In genomic region chr7:117803476-117803875, GRCh38 we compare ENCODE assay signal across 20 cellular contexts.
DNase-seq lines count a peak whose midpoint lies in the region; ATAC-seq, FAIRE-seq and TF ChIP-seq lines count a peak whose summit lies in the region.
"Had no signal": no experiment of that assay in that cellular context is flagged by ENCODE, and none has a peak within 500 bp of the region (broad histone marks: within the 10 kb centered on the region; RNA-seq: fewer than 3 reads in every experiment).

No MANE protein-coding gene starts in this region.

- CTCF ChIA-PET in IMR-90 (lab: Yijun Ruan, JAX), result no interaction called here

- intact Hi-C loops in IMR-90 (cut with micrococcal nuclease), result no loop called here
- intact Hi-C loops in adrenal gland (cut with DNase I), result no loop called here

- WGBS in IMR-90 (ENCODE audit: extremely low coverage in 2 of 2, insufficient read length in 1 of 2), 2 experiments, result no CpG with 5 or more reads among the region's 2 CpGs
- 71 to 78% (median 77%) methylated on average over 2 of the region's 2 CpGs for WGBS in adrenal gland, 4 donors

- TF ChIP-seq POLR2A in IMR-90 (IDR thresholded peaks at IDR 0.05; ENCODE audit: low read depth, low read length) (no peak), adrenal gland (IDR thresholded peaks at IDR 0.05) (no peak)

- DNase-seq in IMR-90, result peak; percentile 26
- peak; percentile 31 for DNase-seq in astrocyte (ENCODE audit: low read depth)
- DNase-seq in iris pigment epithelial cell (ENCODE audit: low read depth), result peak; percentile 17
- peak; percentile 44 for DNase-seq in renal cortical epithelial cell (ENCODE audit: low read depth)
- no peak for DNase-seq in middle frontal gyrus (ENCODE audit: extremely low spot score, low spot score)
- DNase-seq in adrenal gland, result no peak
- DNase-seq: AML-193; Caco-2; CD4-positive, alpha-beta T cell; H9 had no signal

- H3K4me3 ChIP-seq in IMR-90 (ENCODE audit: insufficient read depth, low read depth, low read length) (no peak overlapping the region), astrocyte (ENCODE audit: insufficient read depth, low read depth, low read length) (no peak overlapping the region), adrenal gland (no peak overlapping the region)
- H3K4me3 ChIP-seq: A549 had no signal

- no peak overlapping the region for H2BK5ac ChIP-seq in IMR-90 (ENCODE audit: low read depth, low read length, poor library complexity, severe bottlenecking)

- no peak overlapping the region for H2BK15ac ChIP-seq in IMR-90 (ENCODE audit: low read depth, low read length)

- no peak overlapping the region; the same call in 1 of the 2 replicates for H3K18ac ChIP-seq in IMR-90 (ENCODE audit: low read depth, low read length)

- H3K4me1 Mint-ChIP-seq in astrocyte (ENCODE audit: low read depth, unreplicated experiment), result peaks cover 4% of the 10 kb centered on the region

- no peak overlapping the region for H3K4me3 Mint-ChIP-seq in astrocyte (ENCODE audit: unreplicated experiment)
- H3K4me3 Mint-ChIP-seq: CD4-positive, alpha-beta T cell; H9 had no signal

- H3K4ac ChIP-seq in IMR-90 (ENCODE audit: low read depth, low read length), result no peak overlapping the region

- H3K79me1 ChIP-seq in IMR-90 (ENCODE audit: low read depth in 1 of 2, low read length in 2 of 2), result peaks cover 0 to 11% of the 10 kb centered on the region in 2 experiments; a peak in 1 of 4 replicates

- H2AK9ac ChIP-seq in IMR-90 (replicated peaks; ENCODE audit: low read depth, low read length, poor library complexity), result no peak overlapping the region

- 0 out of 2 replicates have a peak, but pooled peaks cover 1% of the 10 kb centered on the region for H3K36me3 ChIP-seq in IMR-90 (ENCODE audit: control insufficient read depth, insufficient read depth, low read length)
- H3K36me3 ChIP-seq in astrocyte (ENCODE audit: insufficient read depth, low read length), result no peaks in the 10 kb centered on the region
- H3K36me3 ChIP-seq in adrenal gland (replicated peaks in 1 of 2), result no peaks in the 10 kb centered on the region

- dilution Hi-C loops in IMR-90 (cut with HindIII; ENCODE audit: low sequenced_read_pairs, unreplicated experiment), result no loop called here

- H2AK5ac ChIP-seq in IMR-90 (ENCODE audit: low read depth, low read length), result peak overlapping the region; percentile 59; the same call in 1 of the 2 replicates

- no peak overlapping the region for H3K23ac ChIP-seq in IMR-90 (ENCODE audit: low read depth, low read length)

- no peak overlapping the region for H4K8ac ChIP-seq in IMR-90 (ENCODE audit: low read depth in 2 of 2, low read length in 2 of 2)

- TF ChIP-seq RAD21 in IMR-90 (IDR thresholded peaks at IDR 0.05; ENCODE audit: low read length), result no peak

- H3K9ac ChIP-seq in IMR-90 (ENCODE audit: low read depth, low read length) (no peak overlapping the region), astrocyte (ENCODE audit: low read length) (no peak overlapping the region)

- no peak overlapping the region for H3K56ac ChIP-seq in IMR-90 (ENCODE audit: extremely low read depth, insufficient read depth, low read length)

- H3K79me2 ChIP-seq in astrocyte (ENCODE audit: insufficient read depth, low read length), result no peaks in the 10 kb centered on the region

- H3K27me3 ChIP-seq in IMR-90 (ENCODE audit: control insufficient read depth, insufficient read depth, low read length) (no peaks in the 10 kb centered on the region), astrocyte (ENCODE audit: insufficient read depth, low read length) (no peaks in the 10 kb centered on the region), adrenal gland (no peaks in the 10 kb centered on the region)

- H2AFZ ChIP-seq in IMR-90 (replicated peaks; ENCODE audit: low read length, poor library complexity) (no peak overlapping the region), astrocyte (ENCODE audit: low read depth, low read length) (no peak overlapping the region)

- BruUV-seq in IMR-90 (replicated peaks; lab: Mats Ljungman, UMichigan), result no TSS peak

- H3K9me3 ChIP-seq in IMR-90 (ENCODE audit: control insufficient read depth, insufficient read depth, low read length), result no peaks in the 10 kb centered on the region
- no peaks in the 10 kb centered on the region for H3K9me3 ChIP-seq in astrocyte (ENCODE audit: insufficient read depth, low read depth, low read length)
- no peaks in the 10 kb centered on the region for H3K9me3 ChIP-seq in adrenal gland (replicated peaks in 1 of 3)
- H3K9me3 ChIP-seq: A549, Caco-2 had no signal

- no peak overlapping the region; the same call in 1 of the 2 replicates for H2BK20ac ChIP-seq in IMR-90 (ENCODE audit: low read depth, low read length)

- FAIRE-seq in astrocyte (lab: Jason Lieb, UNC), result no peak
- FAIRE-seq: A549, D721Med, G401.6, GM12891, GM19239, H1 had no signal

- H3K27me3 Mint-ChIP-seq in astrocyte (ENCODE audit: low read depth, unreplicated experiment), result no peaks in the 10 kb centered on the region
- H3K27me3 Mint-ChIP-seq: CD4-positive, alpha-beta T cell had no signal

- H3K27ac Mint-ChIP-seq in astrocyte (ENCODE audit: unreplicated experiment), result no peak overlapping the region
- H3K27ac Mint-ChIP-seq: CD4-positive, alpha-beta T cell had no signal

- 0 out of 2 replicates have a peak, but pooled peaks cover 2% of the 10 kb centered on the region for H3K9me1 ChIP-seq in IMR-90 (ENCODE audit: insufficient read depth, low read length)

- no peaks in the 10 kb centered on the region for H3K9me3 Mint-ChIP-seq in astrocyte (ENCODE audit: unreplicated experiment)
- H3K9me3 Mint-ChIP-seq: H9 had no signal

- no peaks in the 10 kb centered on the region for H3K36me3 Mint-ChIP-seq in astrocyte (ENCODE audit: low read depth, unreplicated experiment)

- no peaks in the 10 kb centered on the region for H4K20me1 ChIP-seq in IMR-90 (ENCODE audit: insufficient read depth, low read length)
- H4K20me1 ChIP-seq in astrocyte (ENCODE audit: insufficient read depth, low read length), result no peaks in the 10 kb centered on the region

- POLR2A ChIA-PET in IMR-90 (lab: Charles Lee; ENCODE audit: unreplicated experiment), result no interaction called here

- TF ChIP-seq CTCF in IMR-90 (conservative IDR thresholded peaks at IDR 0.05; ENCODE audit: low read depth, low read length) (no peak), astrocyte (IDR thresholded peaks at IDR 0.05; ENCODE audit: insufficient read depth, low read depth, low read length) (no peak), adrenal gland (IDR thresholded peaks at IDR 0.05) (no peak)

- no peak overlapping the region for H4K5ac ChIP-seq in IMR-90 (ENCODE audit: low read depth, low read length)

- H3K27ac ChIP-seq in IMR-90 (ENCODE audit: insufficient read depth, low read length), result no peak overlapping the region
- no peak overlapping the region for H3K27ac ChIP-seq in astrocyte (ENCODE audit: low read depth, low read length)
- no peak overlapping the region for H3K27ac ChIP-seq in adrenal gland
- H3K27ac ChIP-seq: 22Rv1, A549, C4-2B, HL-60 had no signal

- H2BK120ac ChIP-seq in IMR-90 (ENCODE audit: low read depth, low read length), result no peak overlapping the region

- no peak overlapping the region for H4K91ac ChIP-seq in IMR-90 (ENCODE audit: insufficient read depth, low read depth, low read length)

- in situ Hi-C loops in IMR-90 (cut with MboI; ENCODE audit: low sequenced_read_pairs), result no loop called here

- H3K4me1 ChIP-seq in IMR-90 (ENCODE audit: control insufficient read depth, insufficient read depth, low read length) (0 out of 2 replicates have a peak, but pooled peaks cover 2% of the 10 kb centered on the region), astrocyte (ENCODE audit: insufficient read depth, low read length) (peaks cover 3% of the 10 kb centered on the region), adrenal gland (replicated peaks in 1 of 2) (peaks cover 0 to 8% of the 10 kb centered on the region in 2 donors)
- H3K4me1 ChIP-seq: A549, Caco-2 had no signal

- H3K4me2 ChIP-seq in IMR-90 (ENCODE audit: low read depth, low read length), result no peak overlapping the region
- no peak overlapping the region for H3K4me2 ChIP-seq in astrocyte (ENCODE audit: low read length)
- H3K4me2 ChIP-seq: A549 had no signal

- ATAC-seq in IMR-90 (ENCODE audit: low read depth) (peak; percentile 40; the same call in 1 of the 2 replicates), HG03097 (IDR thresholded peaks at IDR 0.05; ENCODE audit: low FRiP score, unreplicated experiment) (no peak)
- ATAC-seq: A549 had no signal

- H3K14ac ChIP-seq in IMR-90 (replicated peaks; ENCODE audit: low read depth, low read length), result no peak overlapping the region

TF ChIP-seq in IMR-90, 13 proteins besides CTCF, POLR2A, EP300 and RAD21 (continues in another document):
- no peak for TF ChIP-seq CHD1 (IDR thresholded peaks at IDR 0.05; ENCODE audit: low read depth, low read length)
- TF ChIP-seq BHLHE40 (IDR thresholded peaks at IDR 0.05; ENCODE audit: low read depth, low read length), result no peak
- no peak for TF ChIP-seq RCOR1 (IDR thresholded peaks at IDR 0.05; ENCODE audit: insufficient replicate concordance, low read length)
- TF ChIP-seq FOS (IDR thresholded peaks at IDR 0.05; ENCODE audit: low read depth, low read length), result no peak
- no peak for TF ChIP-seq MXI1 (IDR thresholded peaks at IDR 0.05; ENCODE audit: borderline replicate concordance, low read depth, low read length)
- TF ChIP-seq SMC3 (IDR thresholded peaks at IDR 0.05; ENCODE audit: low read depth, low read length), result no peak
- TF ChIP-seq USF2 (IDR thresholded peaks at IDR 0.05; ENCODE audit: low read depth, low read length), result no peak
- TF ChIP-seq MAFK (IDR thresholded peaks at IDR 0.05; ENCODE audit: low read depth, low read length), result no peak
- no peak for TF ChIP-seq ELK1 (IDR thresholded peaks at IDR 0.05; ENCODE audit: borderline replicate concordance, low read depth, low read length)
- no peak for TF ChIP-seq MAZ (IDR thresholded peaks at IDR 0.05; ENCODE audit: borderline replicate concordance, low read depth, low read length)
- no peak for TF ChIP-seq RFX5 (IDR thresholded peaks at IDR 0.05; ENCODE audit: low read depth, low read length)
- TF ChIP-seq NFE2L2 (IDR thresholded peaks at IDR 0.05; ENCODE audit: low read depth, low read length), result no peak

Comparison
In these comparisons a context has a peak if more than half of its experiments do, and no peak if none do; other contexts are left out.
1. DNase-seq: peak in IMR-90 (single experiment), astrocyte (single experiment), iris pigment epithelial cell (single experiment) and renal cortical epithelial cell (single experiment); none in middle frontal gyrus (single experiment) and adrenal gland (0 of 7).